ENCODE assay signal across 11 cellular contexts in genomic region chr2:20615046-20615465, GRCh38. TPM values are rescaled to one million over a fixed set of nuclear protein-coding genes. Genes with fewer than 3 reads are reported as not detected.
A peak's percentile ranks its signal among the peaks of the same experiment; 100 is the strongest.
DNase-seq lines count a peak whose midpoint lies in the region; ATAC-seq and TF ChIP-seq lines count a peak whose summit lies in the region.
"Had no signal": no experiment of that assay in that cellular context is flagged by ENCODE, and none has a peak within 500 bp of the region (broad histone marks: within the 10 kb centered on the region; RNA-seq: fewer than 3 reads in every experiment).

No MANE protein-coding gene starts in this region.

- H3K27ac ChIP-seq in RWPE2 (ENCODE audit: poor library complexity, severe bottlenecking) (no peak overlapping the region), suprapubic skin (peak overlapping the region; percentile 90)

- ATAC-seq in RWPE2 (ENCODE audit: low read depth) (no peak), mucosa of descending colon (no peak), GM19452 (IDR thresholded peaks at IDR 0.05; ENCODE audit: unreplicated experiment) (no peak), GM18511 (IDR thresholded peaks at IDR 0.05; ENCODE audit: unreplicated experiment) (no peak), HG03354 (IDR thresholded peaks at IDR 0.05; ENCODE audit: poor library complexity, severe bottlenecking, unreplicated experiment) (no peak)

- DNase-seq in RWPE2 (ENCODE audit: low spot score) (peak; percentile 37), epithelial cell of proximal tubule (ENCODE audit: low read depth) (no peak), mucosa of descending colon (peak in 2 of 3 donors; percentile 26 to 44), suprapubic skin (ENCODE audit: low spot score in 2 of 2) (peak; percentile 59 to 63), T1000 (lab: John Stamatoyannopoulos, UW) (no peak)
- DNase-seq: activated CD8-positive, alpha-beta memory T cell treated with anti-CD3 and anti-CD28 coated beads for 24 hours; CD4-positive, CD25-positive, alpha-beta regulatory T cell; small intestine had no signal

- no peak for TF ChIP-seq EP300 in suprapubic skin (IDR thresholded peaks at IDR 0.05)

- no peak for TF ChIP-seq POLR2A in suprapubic skin (IDR thresholded peaks at IDR 0.05)

- intact Hi-C loops in mucosa of descending colon (cut with DNase I, micrococcal nuclease) = no loop called here

- H3K27me3 ChIP-seq in RWPE2 (ENCODE audit: insufficient read depth, poor library complexity, severe bottlenecking) = no peaks in the 10 kb centered on the region
- no peaks in the 10 kb centered on the region for H3K27me3 ChIP-seq in suprapubic skin

- H3K36me3 ChIP-seq in RWPE2 (ENCODE audit: low read depth) = no peaks in the 10 kb centered on the region
- no peaks in the 10 kb centered on the region for H3K36me3 ChIP-seq in mucosa of descending colon (ENCODE audit: low read depth)
- no peaks in the 10 kb centered on the region for H3K36me3 ChIP-seq in suprapubic skin

- WGBS in suprapubic skin = 100% methylated on average over 2 of the region's 6 CpGs

- TF ChIP-seq CTCF in RWPE2 (IDR thresholded peaks at IDR 0.05; ENCODE audit: poor library complexity, severe bottlenecking) (no peak), epithelial cell of proximal tubule (conservative IDR thresholded peaks at IDR 0.05; ENCODE audit: low read depth, low read length) (peak; percentile 9), mucosa of descending colon (IDR thresholded peaks at IDR 0.05) (no peak), suprapubic skin (IDR thresholded peaks at IDR 0.05) (no peak)

- H3K9me3 ChIP-seq in RWPE2 (ENCODE audit: severe bottlenecking) (no peaks in the 10 kb centered on the region), mucosa of descending colon (no peaks in the 10 kb centered on the region), suprapubic skin (no peaks in the 10 kb centered on the region)

- H3K4me3 ChIP-seq in RWPE2 (ENCODE audit: severe bottlenecking) (no peak overlapping the region), epithelial cell of proximal tubule (ENCODE audit: low read depth, low read length) (no peak overlapping the region), mucosa of descending colon (no peak overlapping the region), suprapubic skin (no peak overlapping the region)

- peaks cover 22% of the 10 kb centered on the region for H3K4me1 ChIP-seq in RWPE2 (ENCODE audit: insufficient read depth, poor library complexity, severe bottlenecking)
- H3K4me1 ChIP-seq in mucosa of descending colon (ENCODE audit: low read depth) = peaks cover 11% of the 10 kb centered on the region
- peaks cover 70% of the 10 kb centered on the region for H3K4me1 ChIP-seq in suprapubic skin

RNA-seq across cellular contexts. Expression of gene HS1BP3, which starts 35.8 kb away (rescaled TPM):
- total RNA-seq in epithelial cell of proximal tubule (11.6 and 14.4 TPM in 2 replicates), mucosa of descending colon (10 to 100 TPM; 28.8 to 47.0 (median 29.7) TPM), suprapubic skin (10 to 100 TPM; 23.3 to 38.2 (median 34.2) TPM)

RNA-seq across cellular contexts. Expression of gene GDF7, which starts 51.9 kb away (rescaled TPM):
- total RNA-seq in epithelial cell of proximal tubule = not detected in 2 replicates
- under 1 TPM; 0.14 to 0.73 (median 0.14) TPM for total RNA-seq in mucosa of descending colon
- 1 to 10 TPM; 1.9 to 3.1 (median 2.4) TPM for total RNA-seq in suprapubic skin

Comparison
In these comparisons a context has a peak if more than half of its experiments do, and no peak if none do; other contexts are left out.
1. DNase-seq: peak in RWPE2 (single experiment), mucosa of descending colon (2 of 3) and suprapubic skin (2 of 2); none in epithelial cell of proximal tubule (single experiment) and T1000 (single experiment).